8 cellular contexts compared by ENCODE assay signal in the genomic region with DNA sequence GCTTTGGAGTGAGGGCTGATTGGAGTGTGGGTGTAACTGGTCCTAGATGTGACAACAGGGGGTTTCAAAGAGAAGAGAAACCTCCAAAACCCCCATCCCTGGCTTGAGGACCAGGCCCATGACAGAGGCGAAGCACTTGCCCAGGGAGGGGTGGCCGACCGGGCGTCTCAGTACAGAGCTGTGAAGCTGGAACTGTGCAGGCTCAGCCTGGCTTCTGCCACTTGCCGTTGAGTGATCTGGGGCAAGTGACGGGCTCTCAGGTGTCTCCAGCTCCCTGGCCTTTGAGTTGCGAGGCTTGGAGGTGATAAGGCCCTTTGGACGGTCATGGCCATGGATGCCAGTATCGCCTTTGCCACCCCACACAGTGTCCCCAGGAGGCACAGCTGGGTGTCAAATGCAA.
"Had no signal": no experiment of that assay in that cellular context is flagged by ENCODE, and none has a peak within 500 bp of the region (broad histone marks: within the 10 kb centered on the region; RNA-seq: fewer than 3 reads in every experiment).

No MANE protein-coding gene starts in this region.

- ATAC-seq: GM12878 had no signal

- FAIRE-seq: G401.6, GM12878, GM12891, GM12892, GM18507, GM19239 had no signal

- DNase-seq: GDM1, GF-D8 had no signal

- H3K4me3 ChIP-seq: GM12878 had no signal
